Comparison of ENCODE assay signal across 1 cellular context in genomic region chr7:74027683-74028320, GRCh38.
TF ChIP-seq lines count a peak whose summit lies in the region.

TSS of gene ELN (plus strand) at chr7:74028173. CDS start at chr7:74028188, 15 bp downstream.

TF ChIP-seq in HepG2, 621 proteins besides CTCF, POLR2A, EP300 and RAD21 (continued from another document):
- TF ChIP-seq, protein P1, sequence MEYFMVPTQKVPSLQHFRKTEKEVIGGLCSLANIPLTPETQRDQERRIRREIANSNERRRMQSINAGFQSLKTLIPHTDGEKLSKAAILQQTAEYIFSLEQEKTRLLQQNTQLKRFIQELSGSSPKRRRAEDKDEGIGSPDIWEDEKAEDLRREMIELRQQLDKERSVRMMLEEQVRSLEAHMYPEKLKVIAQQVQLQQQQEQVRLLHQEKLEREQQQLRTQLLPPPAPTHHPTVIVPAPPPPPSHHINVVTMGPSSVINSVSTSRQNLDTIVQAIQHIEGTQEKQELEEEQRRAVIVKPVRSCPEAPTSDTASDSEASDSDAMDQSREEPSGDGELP (IDR thresholded peaks at IDR 0.05; ENCODE audit: borderline replicate concordance, low read depth), result no peak
- TF ChIP-seq, protein P2, sequence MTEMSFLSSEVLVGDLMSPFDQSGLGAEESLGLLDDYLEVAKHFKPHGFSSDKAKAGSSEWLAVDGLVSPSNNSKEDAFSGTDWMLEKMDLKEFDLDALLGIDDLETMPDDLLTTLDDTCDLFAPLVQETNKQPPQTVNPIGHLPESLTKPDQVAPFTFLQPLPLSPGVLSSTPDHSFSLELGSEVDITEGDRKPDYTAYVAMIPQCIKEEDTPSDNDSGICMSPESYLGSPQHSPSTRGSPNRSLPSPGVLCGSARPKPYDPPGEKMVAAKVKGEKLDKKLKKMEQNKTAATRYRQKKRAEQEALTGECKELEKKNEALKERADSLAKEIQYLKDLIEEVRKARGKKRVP (CRISPR knock-in tag; IDR thresholded peaks at IDR 0.05), result no peak
- TF ChIP-seq GLI4 (CRISPR knock-in tag; IDR thresholded peaks at IDR 0.05; ENCODE audit: borderline replicate concordance), result no peak
TF ChIP-seq in HepG2: peak in this region for 0.
